ENCODE assay signal across 1 cellular context in the genomic region with DNA sequence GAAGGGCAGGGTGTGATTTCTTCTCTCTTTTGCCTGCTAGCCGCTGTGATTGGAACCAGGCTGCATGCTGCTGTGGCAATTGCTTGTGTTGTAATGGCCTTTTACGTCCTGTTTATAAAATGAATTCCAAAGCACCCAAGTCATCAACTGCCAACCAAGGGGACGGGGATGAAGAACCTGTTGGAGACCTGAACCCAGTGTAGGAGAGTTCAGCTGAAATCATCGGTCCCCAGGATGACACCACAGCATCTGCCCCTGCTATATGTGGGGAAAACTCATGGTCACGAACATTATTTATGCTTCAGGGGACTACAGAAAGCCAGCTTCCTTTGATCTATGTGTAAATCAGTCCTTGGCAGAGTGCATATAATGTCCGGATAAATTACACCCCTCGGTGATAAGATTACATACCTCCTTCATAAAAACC.
A peak's percentile ranks its signal among the peaks of the same experiment; 100 is the strongest.
TF ChIP-seq lines count a peak whose summit lies in the region.

No MANE protein-coding gene starts in this region.

TF ChIP-seq in IMR-90, 13 proteins besides CTCF, POLR2A, EP300 and RAD21:
- TF ChIP-seq CHD1 (IDR thresholded peaks at IDR 0.05; ENCODE audit: low read depth, low read length) (no peak), FOS (IDR thresholded peaks at IDR 0.05; ENCODE audit: low read depth, low read length) (peak; percentile 50; the same call in 1 of the 2 replicates), SMC3 (IDR thresholded peaks at IDR 0.05; ENCODE audit: low read depth, low read length) (no peak), NFE2L2 (IDR thresholded peaks at IDR 0.05; ENCODE audit: low read depth, low read length) (no peak), BHLHE40 (IDR thresholded peaks at IDR 0.05; ENCODE audit: low read depth, low read length) (no peak), ELK1 (IDR thresholded peaks at IDR 0.05; ENCODE audit: borderline replicate concordance, low read depth, low read length) (no peak), MAFK (IDR thresholded peaks at IDR 0.05; ENCODE audit: low read depth, low read length) (no peak), CEBPB (IDR thresholded peaks at IDR 0.05; ENCODE audit: low read depth, low read length) (peak; percentile 91), MAZ (IDR thresholded peaks at IDR 0.05; ENCODE audit: borderline replicate concordance, low read depth, low read length) (no peak), RCOR1 (IDR thresholded peaks at IDR 0.05; ENCODE audit: insufficient replicate concordance, low read length) (no peak), RFX5 (IDR thresholded peaks at IDR 0.05; ENCODE audit: low read depth, low read length) (no peak), MXI1 (IDR thresholded peaks at IDR 0.05; ENCODE audit: borderline replicate concordance, low read depth, low read length) (no peak)
- TF ChIP-seq, protein P1, sequence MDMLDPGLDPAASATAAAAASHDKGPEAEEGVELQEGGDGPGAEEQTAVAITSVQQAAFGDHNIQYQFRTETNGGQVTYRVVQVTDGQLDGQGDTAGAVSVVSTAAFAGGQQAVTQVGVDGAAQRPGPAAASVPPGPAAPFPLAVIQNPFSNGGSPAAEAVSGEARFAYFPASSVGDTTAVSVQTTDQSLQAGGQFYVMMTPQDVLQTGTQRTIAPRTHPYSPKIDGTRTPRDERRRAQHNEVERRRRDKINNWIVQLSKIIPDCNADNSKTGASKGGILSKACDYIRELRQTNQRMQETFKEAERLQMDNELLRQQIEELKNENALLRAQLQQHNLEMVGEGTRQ (IDR thresholded peaks at IDR 0.05; ENCODE audit: low read depth, low read length), result no peak
